1 cellular context compared by ENCODE assay signal in the genomic region with DNA sequence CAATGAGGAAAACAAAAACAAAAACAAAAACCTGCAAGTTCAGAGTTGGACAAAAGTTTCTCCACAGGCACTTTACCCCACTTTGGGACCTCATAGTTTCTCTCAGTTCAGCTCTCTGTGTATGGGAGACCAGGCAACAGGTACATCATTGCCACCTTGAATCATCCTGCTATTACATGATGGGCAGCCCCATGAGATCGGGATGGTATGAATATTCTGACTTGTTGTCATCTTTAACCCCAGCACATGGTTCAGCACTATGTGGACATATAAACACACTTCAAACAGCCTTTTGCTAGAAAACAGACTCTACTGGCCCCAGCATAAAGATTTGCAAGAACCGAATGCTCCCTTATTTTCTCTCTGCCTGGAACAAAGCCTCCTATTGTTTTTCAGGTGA.
A peak's percentile ranks its signal among the peaks of the same experiment; 100 is the strongest.
TF ChIP-seq lines count a peak whose summit lies in the region.

No MANE protein-coding gene starts in this region.

TF ChIP-seq in A549, 52 proteins besides CTCF, POLR2A, EP300 and RAD21:
- TF ChIP-seq NFE2L2 (conservative IDR thresholded peaks at IDR 0.05; ENCODE audit: low read length) (no peak), CBX8 (IDR thresholded peaks at IDR 0.05) (no peak), ZSCAN20 (CRISPR knock-in tag; IDR thresholded peaks at IDR 0.05) (no peak), PHF8 (IDR thresholded peaks at IDR 0.05; ENCODE audit: borderline replicate concordance, low read depth) (no peak), ATOH8 (CRISPR knock-in tag; IDR thresholded peaks at IDR 0.05; ENCODE audit: low read depth) (no peak), CBX2 (IDR thresholded peaks at IDR 0.05; ENCODE audit: borderline replicate concordance, low read depth) (no peak), KDM1A (IDR thresholded peaks at IDR 0.05; ENCODE audit: low read depth) (no peak), E2F6 (IDR thresholded peaks at IDR 0.05; ENCODE audit: borderline replicate concordance, low read depth) (no peak), JUN (IDR thresholded peaks at IDR 0.05) (0 out of 5 replicates have a peak, but pooled peaks of 1 of the 2 experiments have one; percentile 5)
